ENCODE assay signal across 7 cellular contexts in genomic region chr17:50511058-50511457, GRCh38. TPM values are rescaled to one million over a fixed set of nuclear protein-coding genes. Genes with fewer than 3 reads are reported as not detected.
DNase-seq lines count a peak whose midpoint lies in the region; ATAC-seq lines count a peak whose summit lies in the region.

No MANE protein-coding gene starts in this region.

- peaks cover 18 to 27% of the 10 kb centered on the region in 2 donors for H3K4me1 ChIP-seq in neuronal stem cell (ENCODE audit: control insufficient read depth in 2 of 2, insufficient read depth in 1 of 2, low read depth in 1 of 2, low read length in 2 of 2)

- no peak overlapping the region for H3K4ac ChIP-seq in neuronal stem cell (ENCODE audit: low read length)

- no peak overlapping the region for H3K4me2 ChIP-seq in neuronal stem cell (ENCODE audit: insufficient read depth, low read length, poor library complexity, severe bottlenecking)

- no peak overlapping the region for H3K18ac ChIP-seq in neuronal stem cell (ENCODE audit: low read length)

- H2BK120ac ChIP-seq in neuronal stem cell (ENCODE audit: low read depth, low read length), result no peak overlapping the region

- no peak overlapping the region for H4K91ac ChIP-seq in neuronal stem cell (ENCODE audit: low read depth, low read length, poor library complexity)

- H3K14ac ChIP-seq in neuronal stem cell (ENCODE audit: low read length), result no peak overlapping the region

- ATAC-seq in HG02970 (IDR thresholded peaks at IDR 0.05; ENCODE audit: low FRiP score, unreplicated experiment), result peak; percentile 69

- H2BK15ac ChIP-seq in neuronal stem cell (ENCODE audit: low read length), result no peak overlapping the region

- no peak overlapping the region for H3K4me3 ChIP-seq in neuronal stem cell (ENCODE audit: low read length in 2 of 2)

- peaks cover 0 to 25% (median 0%) of the 10 kb centered on the region in 3 experiments for H3K27me3 ChIP-seq in neuronal stem cell (ENCODE audit: control insufficient read depth in 3 of 3, insufficient read depth in 3 of 3, low read depth in 1 of 3, low read length in 3 of 3)

- DNase-seq in GM19240 (ENCODE audit: insufficient read length, low spot score), result peak; percentile 90
- peak; percentile 23 to 35 for DNase-seq in activated CD4-positive, alpha-beta T cell treated with anti-CD3 and anti-CD28 coated beads, Interleukin-2, amount 50 U/mL, for 4 hours
- DNase-seq in neuronal stem cell (ENCODE audit: low spot score), result no peak
- no peak for DNase-seq in AG08395 (ENCODE audit: low spot score)
- no peak for DNase-seq in KBM-7
- no peak for DNase-seq in GOT3 (lab: John Stamatoyannopoulos, UW)

- no peak overlapping the region for H4K8ac ChIP-seq in neuronal stem cell (ENCODE audit: low read depth, low read length)

- H3K79me1 ChIP-seq in neuronal stem cell (ENCODE audit: low read depth, low read length), result no peaks in the 10 kb centered on the region

- H3K9ac ChIP-seq in neuronal stem cell (ENCODE audit: low read depth, low read length, poor library complexity), result no peak overlapping the region

- no peak overlapping the region for H3K23ac ChIP-seq in neuronal stem cell (ENCODE audit: low read depth, low read length, poor library complexity)

- WGBS in neuronal stem cell (ENCODE audit: extremely low coverage in 2 of 2, insufficient read length in 2 of 2, insufficient replicate concordance in 1 of 2), 2 donors, result no CpG with 5 or more reads among the region's 3 CpGs

- H3K27ac ChIP-seq in neuronal stem cell (replicated peaks; ENCODE audit: low read length), result no peak overlapping the region

- H3K9me3 ChIP-seq in neuronal stem cell (replicated peaks in 1 of 2; ENCODE audit: control insufficient read depth in 2 of 2, insufficient read depth in 1 of 2, low read depth in 1 of 2, low read length in 2 of 2), result no peaks in the 10 kb centered on the region

- H2BK12ac ChIP-seq in neuronal stem cell (ENCODE audit: low read length), result no peak overlapping the region

- no peaks in the 10 kb centered on the region for H3K36me3 ChIP-seq in neuronal stem cell (replicated peaks in 1 of 2; ENCODE audit: control insufficient read depth in 2 of 2, insufficient read depth in 2 of 2, low read length in 2 of 2)

- no peak overlapping the region for H2BK5ac ChIP-seq in neuronal stem cell (ENCODE audit: low read length)

- in situ Hi-C loops in KBM-7 (cut with MboI; ENCODE audit: low pct_unique_long_range_greater_than_20kb, low sequenced_read_pairs), result no loop called here

- no peak overlapping the region for H2AK5ac ChIP-seq in neuronal stem cell (ENCODE audit: low read depth, low read length)

- peak overlapping the region; percentile 68 for H2AFZ ChIP-seq in neuronal stem cell (ENCODE audit: low read length)

RNA-seq across cellular contexts. Expression of gene MYCBPAP, which starts 2.8 kb away (rescaled TPM):
- polyA plus RNA-seq in neuronal stem cell (2013, experiment 1 of 2), result 1.8 TPM
- polyA plus RNA-seq in neuronal stem cell (2013, experiment 2 of 2), result 2.2 TPM

RNA-seq across cellular contexts. Expression of gene EPN3, which starts 21.5 kb away (rescaled TPM):
- polyA plus RNA-seq in neuronal stem cell (2013, experiment 1 of 2), result 0.04 TPM
- polyA plus RNA-seq in neuronal stem cell (2013, experiment 2 of 2), result 0.07 TPM

RNA-seq across cellular contexts. Expression of gene RSAD1, which starts 32.4 kb away (rescaled TPM):
- polyA plus RNA-seq in neuronal stem cell (2013, experiment 1 of 2), result 8.9 TPM
- 8.5 TPM for polyA plus RNA-seq in neuronal stem cell (2013, experiment 2 of 2)

RNA-seq across cellular contexts. Expression of gene SPATA20, which starts 35.9 kb away (rescaled TPM):
- 17.6 TPM for polyA plus RNA-seq in neuronal stem cell (2013, experiment 1 of 2)
- polyA plus RNA-seq in neuronal stem cell (2013, experiment 2 of 2), result 18.9 TPM

RNA-seq across cellular contexts. Expression of gene CHAD, which starts 42.4 kb away (rescaled TPM):
- polyA plus RNA-seq in neuronal stem cell (2013, experiment 1 of 2), result not detected
- polyA plus RNA-seq in neuronal stem cell (2013, experiment 2 of 2), result 0.04 TPM

Comparison
In these comparisons a context has a peak if more than half of its experiments do, and no peak if none do; other contexts are left out.
1. DNase-seq: peak in GM19240 (single experiment) and activated CD4-positive, alpha-beta T cell treated with anti-CD3 and anti-CD28 coated beads, Interleukin-2, amount 50 U/mL, for 4 hours (2 of 2); none in neuronal stem cell (single experiment), AG08395 (single experiment), KBM-7 (single experiment) and GOT3 (single experiment).